In genomic region chr10:947051-947450, GRCh38 we compare ENCODE assay signal across 19 cellular contexts.
"Had no signal": no experiment of that assay in that cellular context is flagged by ENCODE, and none has a peak within 500 bp of the region (broad histone marks: within the 10 kb centered on the region; RNA-seq: fewer than 3 reads in every experiment).

No MANE protein-coding gene starts in this region.

- H3K9me3 Mint-ChIP-seq: activated CD4-positive, alpha-beta memory T cell treated with anti-CD3 and anti-CD28 coated beads for 36 hours; activated T-cell treated with anti-CD3 and anti-CD28 coated beads, Interleukin-2, amount 50 U/mL, for 4 hours; naive thymus-derived CD8-positive, alpha-beta T cell; stimulated activated naive CD8-positive, alpha-beta T cell treated with anti-CD3 and anti-CD28 coated beads, Interleukin-15, Interleukin-2, amounts not matched to agents 100 ng/mL and 50 ng/mL, for 24 hours; T-helper 2 cell treated with Interferon-gamma antibody and Interleukin-4, amounts not matched to agents 5 μg/mL and 100 μg/mL, for 36 hours; type B pancreatic cell had no signal

- H3K27me3 Mint-ChIP-seq: activated CD4-positive, alpha-beta memory T cell treated with anti-CD3 and anti-CD28 coated beads for 36 hours; activated naive CD8-positive, alpha-beta T cell; stimulated activated naive CD8-positive, alpha-beta T cell treated with anti-CD3 and anti-CD28 coated beads, Interleukin-15, Interleukin-2, amounts not matched to agents 100 ng/mL and 50 ng/mL, for 24 hours had no signal

- H3K27ac Mint-ChIP-seq: activated CD4-positive, alpha-beta memory T cell treated with anti-CD3 and anti-CD28 coated beads for 36 hours; activated naive CD8-positive, alpha-beta T cell; stimulated activated naive CD8-positive, alpha-beta T cell treated with anti-CD3 and anti-CD28 coated beads, Interleukin-15, Interleukin-2, amounts not matched to agents 100 ng/mL and 50 ng/mL, for 24 hours; T-helper 2 cell treated with Interferon-gamma antibody and Interleukin-4, amounts not matched to agents 5 μg/mL and 100 μg/mL, for 36 hours; type B pancreatic cell had no signal

- H3K4me1 ChIP-seq: colonic mucosa, right atrium auricular region had no signal

- H3K27ac ChIP-seq: colonic mucosa, right atrium auricular region had no signal

- H3K27me3 ChIP-seq: colonic mucosa, right atrium auricular region had no signal

- H3K36me3 ChIP-seq: colonic mucosa, right atrium auricular region had no signal

- ATAC-seq: activated T-cell treated with anti-CD3 and anti-CD28 coated beads, Interleukin-2, amount 50 U/mL, for 4 hours; left ventricle myocardium superior; naive thymus-derived CD8-positive, alpha-beta T cell had no signal

- DNase-seq: activated CD4-positive, alpha-beta memory T cell treated with anti-CD3 and anti-CD28 coated beads for 36 hours; activated effector memory CD4-positive, alpha-beta T cell treated with Interleukin-2 at 50 U/mL for 16 hours; activated T-cell treated with anti-CD3 and anti-CD28 coated beads, Interleukin-2, amount 50 U/mL, for 4 hours; amniotic stem cell; caudate nucleus; colonic mucosa; foreskin fibroblast; glutamatergic neuron; kidney glomerular epithelial cell; left ventricle myocardium superior; mesenchymal stem cell; naive thymus-derived CD8-positive, alpha-beta T cell; small intestine; stimulated activated CD4-positive, alpha-beta T cell treated with anti-CD3 and anti-CD28 coated beads, Interleukin-4, amount 100 ng/mL, for 24 hours had no signal

- H3K36me3 Mint-ChIP-seq: activated CD4-positive, alpha-beta memory T cell treated with anti-CD3 and anti-CD28 coated beads for 36 hours; activated naive CD8-positive, alpha-beta T cell; naive thymus-derived CD8-positive, alpha-beta T cell; type B pancreatic cell had no signal

- H3K9me3 ChIP-seq: colonic mucosa, right atrium auricular region had no signal

- H3K4me3 Mint-ChIP-seq: activated CD4-positive, alpha-beta memory T cell treated with anti-CD3 and anti-CD28 coated beads for 36 hours; activated naive CD8-positive, alpha-beta T cell; activated T-cell treated with anti-CD3 and anti-CD28 coated beads, Interleukin-2, amount 50 U/mL, for 4 hours; naive thymus-derived CD8-positive, alpha-beta T cell; stimulated activated naive CD8-positive, alpha-beta T cell treated with anti-CD3 and anti-CD28 coated beads, Interleukin-15, Interleukin-2, amounts not matched to agents 100 ng/mL and 50 ng/mL, for 24 hours; T-helper 2 cell treated with Interferon-gamma antibody and Interleukin-4, amounts not matched to agents 5 μg/mL and 100 μg/mL, for 36 hours; type B pancreatic cell had no signal

- H3K4me3 ChIP-seq: colonic mucosa, right atrium auricular region had no signal
